In genomic region chr6:167707686-167708500, GRCh38 we compare ENCODE assay signal across 13 cellular contexts.
"Had no signal": no experiment of that assay in that cellular context is flagged by ENCODE, and none has a peak within 500 bp of the region (broad histone marks: within the 10 kb centered on the region; RNA-seq: fewer than 3 reads in every experiment).

No MANE protein-coding gene starts in this region.

- H3K36me3 ChIP-seq: esophagus squamous epithelium, right lobe of liver had no signal

- H3K27ac ChIP-seq: esophagus squamous epithelium, right lobe of liver, SK-N-MC had no signal

- ATAC-seq: left colon; natural killer cell treated with Interleukin-12 subunit alpha and Interleukin-12 subunit beta and Interleukin-15 and Interleukin-18, amount 100 ng/mL, for 72 hours; right lobe of liver had no signal

- DNase-seq: activated CD4-positive, alpha-beta T cell treated with anti-CD3 and anti-CD28 coated beads for 1 hour; activated CD4-positive, alpha-beta T cell treated with anti-CD3 and anti-CD28 coated beads, Interleukin-2, amount 50 U/mL, for 4 hours; activated naive CD4-positive, alpha-beta T cell treated with anti-CD3 and anti-CD28 coated beads, Interleukin-2, amount 50 U/mL, for 16 hours; activated T-cell treated with anti-CD3 and anti-CD28 coated beads, Interleukin-2, amount 50 U/mL, for 1 hour; esophagus squamous epithelium; left colon; stimulated activated CD4-positive, alpha-beta T cell treated with anti-CD3 and anti-CD28 coated beads, Interleukin-1b, Interleukin-23, amount 100 ng/mL, for 48 hours; T1000 had no signal

- H3K9me3 ChIP-seq: esophagus squamous epithelium, right lobe of liver had no signal

- H3K27ac Mint-ChIP-seq: natural killer cell treated with Interleukin-12 subunit alpha and Interleukin-12 subunit beta and Interleukin-15 and Interleukin-18, amount 100 ng/mL, for 72 hours had no signal

- FAIRE-seq: colon, endothelial cell of umbilical vein had no signal

- H3K27me3 ChIP-seq: right lobe of liver had no signal

- H3K36me3 Mint-ChIP-seq: natural killer cell treated with Interleukin-12 subunit alpha and Interleukin-12 subunit beta and Interleukin-15 and Interleukin-18, amount 100 ng/mL, for 72 hours had no signal

- H3K9me3 Mint-ChIP-seq: natural killer cell treated with Interleukin-12 subunit alpha and Interleukin-12 subunit beta and Interleukin-15 and Interleukin-18, amount 100 ng/mL, for 72 hours had no signal

- H3K4me1 ChIP-seq: esophagus squamous epithelium, right lobe of liver had no signal

- H3K4me3 Mint-ChIP-seq: natural killer cell treated with Interleukin-12 subunit alpha and Interleukin-12 subunit beta and Interleukin-15 and Interleukin-18, amount 100 ng/mL, for 72 hours had no signal

- H3K4me3 ChIP-seq: esophagus squamous epithelium, right lobe of liver, SK-N-MC had no signal
